In genomic region chr13:29548722-29549446, GRCh38 we compare ENCODE assay signal across 13 cellular contexts. TPM values are rescaled to one million over a fixed set of nuclear protein-coding genes. Genes with fewer than 3 reads are reported as not detected.
DNase-seq lines count a peak whose midpoint lies in the region; ATAC-seq and TF ChIP-seq lines count a peak whose summit lies in the region.
"Had no signal": no experiment of that assay in that cellular context is flagged by ENCODE, and none has a peak within 500 bp of the region (broad histone marks: within the 10 kb centered on the region; RNA-seq: fewer than 3 reads in every experiment).

No MANE protein-coding gene starts in this region.

- H3K27ac Mint-ChIP-seq in neural progenitor cell (peak overlapping the region; percentile 1), glutamatergic neuron (ENCODE audit: unreplicated experiment) (no peak overlapping the region)
- no peak overlapping the region for H3K27ac Mint-ChIP-seq in activated T-cell treated with anti-CD3 and anti-CD28 coated beads, Interleukin-2, amount 50 U/mL, for 24 hours

- ATAC-seq in activated CD4-positive, CD25-positive, alpha-beta regulatory T cell treated with anti-CD3 and anti-CD28 coated beads, Interleukin-2, amount 50 U/mL, for 24 hours = no peak
- ATAC-seq in upper lobe of left lung (ENCODE audit: low FRiP score in 2 of 2) = no peak

- no peaks in the 10 kb centered on the region for H3F3A ChIP-seq in neural progenitor cell (ENCODE audit: low read depth)

- DNase-seq in COR-L47 (lab: John Stamatoyannopoulos, UW) (peak; percentile 26), NCI-H526 treated with DMSO at 0.1 percent for 48 hours (lab: John Stamatoyannopoulos, UW) (peak; percentile 79), erythroblast (lab: John Stamatoyannopoulos, UW) (peak; percentile 43 to 53), neural progenitor cell (ENCODE audit: low spot score) (no peak), glutamatergic neuron (no peak), upper lobe of left lung (no peak)
- DNase-seq in activated T-cell treated with anti-CD3 and anti-CD28 coated beads, Interleukin-2, amount 50 U/mL, for 24 hours = no peak
- DNase-seq: activated T-cell treated with anti-CD3 and anti-CD28 coated beads, Interleukin-2, amount 50 U/mL, for 48 hours; AML-193; aorta; GDM1; SHP77 treated with DMSO at 0.1 percent for 48 hours had no signal

- H3K36me3 ChIP-seq in neural progenitor cell = no peaks in the 10 kb centered on the region
- peaks cover 0 to 7% (median 1%) of the 10 kb centered on the region in 4 donors for H3K36me3 ChIP-seq in upper lobe of left lung

- no peaks in the 10 kb centered on the region for H3K9me3 ChIP-seq in neural progenitor cell (ENCODE audit: low read depth)
- no peaks in the 10 kb centered on the region for H3K9me3 ChIP-seq in upper lobe of left lung

- peaks cover 32% of the 10 kb centered on the region for H3K79me2 ChIP-seq in neural progenitor cell (ENCODE audit: low read depth)

- H3K4me1 Mint-ChIP-seq in neural progenitor cell (peaks cover 45% of the 10 kb centered on the region), glutamatergic neuron (ENCODE audit: low read depth, unreplicated experiment) (peaks cover 3% of the 10 kb centered on the region)
- peaks cover 39% of the 10 kb centered on the region for H3K4me1 Mint-ChIP-seq in activated T-cell treated with anti-CD3 and anti-CD28 coated beads, Interleukin-2, amount 50 U/mL, for 24 hours (ENCODE audit: low read depth)

- no peak overlapping the region for H3K4me2 ChIP-seq in neural progenitor cell

- H3K4me1 ChIP-seq in neural progenitor cell (peaks cover 3% of the 10 kb centered on the region), upper lobe of left lung (no peaks in the 10 kb centered on the region)

- no peak for TF ChIP-seq EP300 in upper lobe of left lung (IDR thresholded peaks at IDR 0.05)

- no peak overlapping the region for H2AFZ ChIP-seq in neural progenitor cell (replicated peaks)

- H4K20me1 ChIP-seq in neural progenitor cell (ENCODE audit: low read depth) = no peaks in the 10 kb centered on the region

- no peak overlapping the region for H3K27ac ChIP-seq in neural progenitor cell
- H3K27ac ChIP-seq in upper lobe of left lung = no peak overlapping the region

- WGBS in upper lobe of left lung, 2 donors = 83 to 88% methylated on average over 16 of the region's 16 CpGs

- no peak for TF ChIP-seq POLR2A in erythroblast (IDR thresholded peaks at IDR 0.05; ENCODE audit: low read length)
- no peak for TF ChIP-seq POLR2A in upper lobe of left lung (IDR thresholded peaks at IDR 0.05)

- H3K4me3 ChIP-seq in neural progenitor cell (no peak overlapping the region), upper lobe of left lung (no peak overlapping the region)

- no peaks in the 10 kb centered on the region for H3K9me3 Mint-ChIP-seq in neural progenitor cell
- H3K9me3 Mint-ChIP-seq in activated T-cell treated with anti-CD3 and anti-CD28 coated beads, Interleukin-2, amount 50 U/mL, for 24 hours = no peaks in the 10 kb centered on the region
- peaks cover 2% of the 10 kb centered on the region for H3K9me3 Mint-ChIP-seq in glutamatergic neuron (ENCODE audit: unreplicated experiment)

- no peak overlapping the region for H3K4me3 Mint-ChIP-seq in neural progenitor cell
- H3K4me3 Mint-ChIP-seq in activated T-cell treated with anti-CD3 and anti-CD28 coated beads, Interleukin-2, amount 50 U/mL, for 24 hours = no peak overlapping the region
- no peak overlapping the region for H3K4me3 Mint-ChIP-seq in glutamatergic neuron (ENCODE audit: unreplicated experiment)

- H3K27me3 ChIP-seq in neural progenitor cell (no peaks in the 10 kb centered on the region), upper lobe of left lung (no peaks in the 10 kb centered on the region)

- no peak overlapping the region for H3K9ac ChIP-seq in neural progenitor cell

- TF ChIP-seq CTCF in neural progenitor cell (IDR thresholded peaks at IDR 0.05) (no peak), glutamatergic neuron (IDR thresholded peaks at IDR 0.05; ENCODE audit: partially characterized antibody, unreplicated experiment) (no peak), upper lobe of left lung (IDR thresholded peaks at IDR 0.05) (no peak)

- H3K36me3 Mint-ChIP-seq in neural progenitor cell (peaks cover 26% of the 10 kb centered on the region), glutamatergic neuron (ENCODE audit: unreplicated experiment) (peaks cover 13% of the 10 kb centered on the region)
- peaks cover 99% of the 10 kb centered on the region for H3K36me3 Mint-ChIP-seq in activated T-cell treated with anti-CD3 and anti-CD28 coated beads, Interleukin-2, amount 50 U/mL, for 24 hours (ENCODE audit: low read depth)

- H3K27me3 Mint-ChIP-seq in neural progenitor cell (ENCODE audit: insufficient read depth, low read depth) = peaks cover 2% of the 10 kb centered on the region
- H3K27me3 Mint-ChIP-seq in activated T-cell treated with anti-CD3 and anti-CD28 coated beads, Interleukin-2, amount 50 U/mL, for 24 hours = no peaks in the 10 kb centered on the region
- no peaks in the 10 kb centered on the region for H3K27me3 Mint-ChIP-seq in glutamatergic neuron (ENCODE audit: unreplicated experiment)

RNA-seq across cellular contexts. Expression of gene SLC7A1, which starts 46.6 kb away (rescaled TPM):
- total RNA-seq in neural progenitor cell (ENCODE audit: low replicate concordance) (12.4 and 16.2 TPM in 2 replicates), glutamatergic neuron (ENCODE audit: unreplicated experiment) (89.8 TPM), upper lobe of left lung (10 to 100 TPM in 5 of 6 donors, 1 to 10 TPM in 1; 2.1 to 38.0 (median 21.5) TPM)

Comparison
In these comparisons a context has a peak if more than half of its experiments do, and no peak if none do; other contexts are left out.
1. DNase-seq: peak in COR-L47 (single experiment), NCI-H526 treated with DMSO at 0.1 percent for 48 hours (single experiment) and erythroblast (2 of 2); none in neural progenitor cell (single experiment), activated T-cell treated with anti-CD3 and anti-CD28 coated beads, Interleukin-2, amount 50 U/mL, for 24 hours (single experiment), glutamatergic neuron (single experiment) and upper lobe of left lung (0 of 2).